Comparison of ENCODE assay signal across 2 cellular contexts in the genomic region with DNA sequence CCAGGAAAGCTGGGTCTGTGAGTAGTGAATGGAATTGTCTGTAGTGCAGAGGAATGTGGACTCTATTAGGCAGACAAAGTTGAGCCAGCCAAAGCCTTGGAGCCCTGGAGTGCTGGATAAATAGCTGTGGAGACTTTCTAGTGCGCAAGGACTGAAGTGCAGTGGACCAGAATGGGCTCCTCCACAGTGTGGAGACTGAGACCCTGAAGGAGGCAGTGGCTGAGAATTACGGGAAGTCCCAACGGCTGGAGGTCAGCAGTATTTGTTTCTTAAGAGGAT.
TF ChIP-seq lines count a peak whose summit lies in the region.

No MANE protein-coding gene starts in this region.

TF ChIP-seq in GM23338, 12 proteins besides CTCF, POLR2A, EP300 and RAD21:
- TF ChIP-seq, protein P1, sequence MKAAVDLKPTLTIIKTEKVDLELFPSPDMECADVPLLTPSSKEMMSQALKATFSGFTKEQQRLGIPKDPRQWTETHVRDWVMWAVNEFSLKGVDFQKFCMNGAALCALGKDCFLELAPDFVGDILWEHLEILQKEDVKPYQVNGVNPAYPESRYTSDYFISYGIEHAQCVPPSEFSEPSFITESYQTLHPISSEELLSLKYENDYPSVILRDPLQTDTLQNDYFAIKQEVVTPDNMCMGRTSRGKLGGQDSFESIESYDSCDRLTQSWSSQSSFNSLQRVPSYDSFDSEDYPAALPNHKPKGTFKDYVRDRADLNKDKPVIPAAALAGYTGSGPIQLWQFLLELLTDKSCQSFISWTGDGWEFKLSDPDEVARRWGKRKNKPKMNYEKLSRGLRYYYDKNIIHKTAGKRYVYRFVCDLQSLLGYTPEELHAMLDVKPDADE (IDR thresholded peaks at IDR 0.05): no peak
- TF ChIP-seq, protein P2, sequence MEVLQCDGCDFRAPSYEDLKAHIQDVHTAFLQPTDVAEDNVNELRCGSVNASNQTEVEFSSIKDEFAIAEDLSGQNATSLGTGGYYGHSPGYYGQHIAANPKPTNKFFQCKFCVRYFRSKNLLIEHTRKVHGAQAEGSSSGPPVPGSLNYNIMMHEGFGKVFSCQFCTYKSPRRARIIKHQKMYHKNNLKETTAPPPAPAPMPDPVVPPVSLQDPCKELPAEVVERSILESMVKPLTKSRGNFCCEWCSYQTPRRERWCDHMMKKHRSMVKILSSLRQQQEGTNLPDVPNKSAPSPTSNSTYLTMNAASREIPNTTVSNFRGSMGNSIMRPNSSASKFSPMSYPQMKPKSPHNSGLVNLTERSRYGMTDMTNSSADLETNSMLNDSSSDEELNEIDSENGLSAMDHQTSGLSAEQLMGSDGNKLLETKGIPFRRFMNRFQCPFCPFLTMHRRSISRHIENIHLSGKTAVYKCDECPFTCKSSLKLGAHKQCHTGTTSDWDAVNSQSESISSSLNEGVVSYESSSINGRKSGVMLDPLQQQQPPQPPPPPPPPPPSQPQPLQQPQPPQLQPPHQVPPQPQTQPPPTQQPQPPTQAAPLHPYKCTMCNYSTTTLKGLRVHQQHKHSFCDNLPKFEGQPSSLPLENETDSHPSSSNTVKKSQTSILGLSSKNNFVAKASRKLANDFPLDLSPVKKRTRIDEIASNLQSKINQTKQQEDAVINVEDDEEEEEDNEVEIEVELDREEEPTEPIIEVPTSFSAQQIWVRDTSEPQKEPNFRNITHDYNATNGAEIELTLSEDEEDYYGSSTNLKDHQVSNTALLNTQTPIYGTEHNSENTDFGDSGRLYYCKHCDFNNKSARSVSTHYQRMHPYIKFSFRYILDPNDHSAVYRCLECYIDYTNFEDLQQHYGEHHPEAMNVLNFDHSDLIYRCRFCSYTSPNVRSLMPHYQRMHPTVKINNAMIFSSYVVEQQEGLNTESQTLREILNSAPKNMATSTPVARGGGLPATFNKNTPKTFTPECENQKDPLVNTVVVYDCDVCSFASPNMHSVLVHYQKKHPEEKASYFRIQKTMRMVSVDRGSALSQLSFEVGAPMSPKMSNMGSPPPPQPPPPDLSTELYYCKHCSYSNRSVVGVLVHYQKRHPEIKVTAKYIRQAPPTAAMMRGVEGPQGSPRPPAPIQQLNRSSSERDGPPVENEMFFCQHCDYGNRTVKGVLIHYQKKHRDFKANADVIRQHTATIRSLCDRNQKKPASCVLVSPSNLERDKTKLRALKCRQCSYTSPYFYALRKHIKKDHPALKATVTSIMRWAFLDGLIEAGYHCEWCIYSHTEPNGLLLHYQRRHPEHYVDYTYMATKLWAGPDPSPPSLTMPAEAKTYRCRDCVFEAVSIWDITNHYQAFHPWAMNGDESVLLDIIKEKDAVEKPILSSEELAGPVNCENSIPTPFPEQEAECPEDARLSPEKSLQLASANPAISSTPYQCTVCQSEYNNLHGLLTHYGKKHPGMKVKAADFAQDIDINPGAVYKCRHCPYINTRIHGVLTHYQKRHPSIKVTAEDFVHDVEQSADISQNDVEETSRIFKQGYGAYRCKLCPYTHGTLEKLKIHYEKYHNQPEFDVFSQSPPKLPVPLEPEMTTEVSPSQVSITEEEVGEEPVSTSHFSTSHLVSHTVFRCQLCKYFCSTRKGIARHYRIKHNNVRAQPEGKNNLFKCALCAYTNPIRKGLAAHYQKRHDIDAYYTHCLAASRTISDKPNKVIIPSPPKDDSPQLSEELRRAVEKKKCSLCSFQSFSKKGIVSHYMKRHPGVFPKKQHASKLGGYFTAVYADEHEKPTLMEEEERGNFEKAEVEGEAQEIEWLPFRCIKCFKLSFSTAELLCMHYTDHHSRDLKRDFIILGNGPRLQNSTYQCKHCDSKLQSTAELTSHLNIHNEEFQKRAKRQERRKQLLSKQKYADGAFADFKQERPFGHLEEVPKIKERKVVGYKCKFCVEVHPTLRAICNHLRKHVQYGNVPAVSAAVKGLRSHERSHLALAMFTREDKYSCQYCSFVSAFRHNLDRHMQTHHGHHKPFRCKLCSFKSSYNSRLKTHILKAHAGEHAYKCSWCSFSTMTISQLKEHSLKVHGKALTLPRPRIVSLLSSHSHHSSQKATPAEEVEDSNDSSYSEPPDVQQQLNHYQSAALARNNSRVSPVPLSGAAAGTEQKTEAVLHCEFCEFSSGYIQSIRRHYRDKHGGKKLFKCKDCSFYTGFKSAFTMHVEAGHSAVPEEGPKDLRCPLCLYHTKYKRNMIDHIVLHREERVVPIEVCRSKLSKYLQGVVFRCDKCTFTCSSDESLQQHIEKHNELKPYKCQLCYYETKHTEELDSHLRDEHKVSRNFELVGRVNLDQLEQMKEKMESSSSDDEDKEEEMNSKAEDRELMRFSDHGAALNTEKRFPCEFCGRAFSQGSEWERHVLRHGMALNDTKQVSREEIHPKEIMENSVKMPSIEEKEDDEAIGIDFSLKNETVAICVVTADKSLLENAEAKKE (CRISPR knock-in tag; IDR thresholded peaks at IDR 0.05): no peak
- TF ChIP-seq EZH2 (IDR thresholded peaks at IDR 0.05; ENCODE audit: low read depth, unreplicated experiment): no peak
- TF ChIP-seq JUNB (IDR thresholded peaks at IDR 0.05; ENCODE audit: unreplicated experiment): no peak
- TF ChIP-seq CREB1 (CRISPR knock-in tag; IDR thresholded peaks at IDR 0.05; ENCODE audit: low read depth): no peak
- TF ChIP-seq EZH2phosphoT487 (IDR thresholded peaks at IDR 0.05; ENCODE audit: unreplicated experiment): no peak
- no peak for TF ChIP-seq STAT1 (IDR thresholded peaks at IDR 0.05; ENCODE audit: unreplicated experiment)
- TF ChIP-seq ZNF114 (CRISPR knock-in tag; IDR thresholded peaks at IDR 0.05): no peak
- no peak for TF ChIP-seq POLR2AphosphoS5 (IDR thresholded peaks at IDR 0.05; ENCODE audit: low read depth)
- no peak for TF ChIP-seq ZNF331 (CRISPR knock-in tag; IDR thresholded peaks at IDR 0.05; ENCODE audit: low read depth)
- TF ChIP-seq, protein P3, sequence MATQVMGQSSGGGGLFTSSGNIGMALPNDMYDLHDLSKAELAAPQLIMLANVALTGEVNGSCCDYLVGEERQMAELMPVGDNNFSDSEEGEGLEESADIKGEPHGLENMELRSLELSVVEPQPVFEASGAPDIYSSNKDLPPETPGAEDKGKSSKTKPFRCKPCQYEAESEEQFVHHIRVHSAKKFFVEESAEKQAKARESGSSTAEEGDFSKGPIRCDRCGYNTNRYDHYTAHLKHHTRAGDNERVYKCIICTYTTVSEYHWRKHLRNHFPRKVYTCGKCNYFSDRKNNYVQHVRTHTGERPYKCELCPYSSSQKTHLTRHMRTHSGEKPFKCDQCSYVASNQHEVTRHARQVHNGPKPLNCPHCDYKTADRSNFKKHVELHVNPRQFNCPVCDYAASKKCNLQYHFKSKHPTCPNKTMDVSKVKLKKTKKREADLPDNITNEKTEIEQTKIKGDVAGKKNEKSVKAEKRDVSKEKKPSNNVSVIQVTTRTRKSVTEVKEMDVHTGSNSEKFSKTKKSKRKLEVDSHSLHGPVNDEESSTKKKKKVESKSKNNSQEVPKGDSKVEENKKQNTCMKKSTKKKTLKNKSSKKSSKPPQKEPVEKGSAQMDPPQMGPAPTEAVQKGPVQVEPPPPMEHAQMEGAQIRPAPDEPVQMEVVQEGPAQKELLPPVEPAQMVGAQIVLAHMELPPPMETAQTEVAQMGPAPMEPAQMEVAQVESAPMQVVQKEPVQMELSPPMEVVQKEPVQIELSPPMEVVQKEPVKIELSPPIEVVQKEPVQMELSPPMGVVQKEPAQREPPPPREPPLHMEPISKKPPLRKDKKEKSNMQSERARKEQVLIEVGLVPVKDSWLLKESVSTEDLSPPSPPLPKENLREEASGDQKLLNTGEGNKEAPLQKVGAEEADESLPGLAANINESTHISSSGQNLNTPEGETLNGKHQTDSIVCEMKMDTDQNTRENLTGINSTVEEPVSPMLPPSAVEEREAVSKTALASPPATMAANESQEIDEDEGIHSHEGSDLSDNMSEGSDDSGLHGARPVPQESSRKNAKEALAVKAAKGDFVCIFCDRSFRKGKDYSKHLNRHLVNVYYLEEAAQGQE (IDR thresholded peaks at IDR 0.05; ENCODE audit: unreplicated experiment): no peak

TF ChIP-seq in K562, 482 proteins besides CTCF, POLR2A, EP300 and RAD21:
- no peak for TF ChIP-seq ZNF766 (CRISPR knock-in tag; conservative IDR thresholded peaks at IDR 0.05)
- TF ChIP-seq ZNF212 (CRISPR knock-in tag; IDR thresholded peaks at IDR 0.05): 0 out of 2 replicates have a peak, but pooled peaks have one; percentile 6
